Comparison of ENCODE assay signal across 16 cellular contexts in genomic region chr7:144223675-144224074, GRCh38. TPM values are rescaled to one million over a fixed set of nuclear protein-coding genes. Genes with fewer than 3 reads are reported as not detected.
"Had no signal": no experiment of that assay in that cellular context is flagged by ENCODE, and none has a peak within 500 bp of the region (broad histone marks: within the 10 kb centered on the region; RNA-seq: fewer than 3 reads in every experiment).

No MANE protein-coding gene starts in this region.

RNA-seq across cellular contexts. Expression of gene OR2A42, which starts 15.7 kb away (rescaled TPM):
- total RNA-seq: activated naive CD4-positive, alpha-beta T cell treated with anti-CD3 and anti-CD28 coated beads for 36 hours; activated naive CD4-positive, alpha-beta T cell treated with anti-CD3 and anti-CD28 coated beads, Interleukin-2, amount 50 U/mL, for 72 hours; activated naive CD8-positive, alpha-beta T cell treated with anti-CD3 and anti-CD28 coated beads for 36 hours; activated naive CD8-positive, alpha-beta T cell treated with anti-CD3 and anti-CD28 coated beads, Interleukin-2, amount 10 ng/mL, durations not matched to agents 7 days and 5 days; activated T-cell treated with anti-CD3 and anti-CD28 coated beads, Interleukin-2, amount 50 U/mL, for 4 hours; activated T-cell treated with anti-CD3 and anti-CD28 coated beads, Interleukin-2, amount 50 U/mL, for 72 hours; activated T-helper 1 cell treated with anti-CD3 and anti-CD28 coated beads, Interleukin-12 subunit alpha, Interleukin-12 subunit beta, Interleukin-2, Interleukin-4 antibody, amounts not matched to agents 30 ng/mL and 10 ng/mL and 1 ng/mL, durations not matched to agents 14 hours and 24 hours and 36 hours; activated T-helper 17 cell treated with anti-CD3 and anti-CD28 coated beads, Interleukin-2, amount 50 U/mL, for 72 hours; ascending aorta; astrocyte; body of pancreas; bronchial epithelial cell; cardiac muscle cell; cardiac septum had no signal
- polyA plus RNA-seq: cardiac muscle cell had no signal

RNA-seq across cellular contexts. Expression of gene CTAGE4, which starts 40.4 kb away (rescaled TPM):
- total RNA-seq: ascending aorta, cardiac muscle cell had no signal
- polyA plus RNA-seq: cardiac muscle cell had no signal

RNA-seq across cellular contexts. Expression of gene OR2A7, which starts 40.9 kb away (rescaled TPM):
- total RNA-seq: cardiac septum had no signal
- polyA plus RNA-seq: cardiac muscle cell had no signal

RNA-seq across cellular contexts. Expression of gene CTAGE8, which starts 45.4 kb away (rescaled TPM):
- total RNA-seq: ascending aorta, cardiac muscle cell, cardiac septum, cerebellum had no signal
- polyA plus RNA-seq: aorta, cardiac muscle cell had no signal
